1 cellular context compared by ENCODE assay signal in the genomic region with DNA sequence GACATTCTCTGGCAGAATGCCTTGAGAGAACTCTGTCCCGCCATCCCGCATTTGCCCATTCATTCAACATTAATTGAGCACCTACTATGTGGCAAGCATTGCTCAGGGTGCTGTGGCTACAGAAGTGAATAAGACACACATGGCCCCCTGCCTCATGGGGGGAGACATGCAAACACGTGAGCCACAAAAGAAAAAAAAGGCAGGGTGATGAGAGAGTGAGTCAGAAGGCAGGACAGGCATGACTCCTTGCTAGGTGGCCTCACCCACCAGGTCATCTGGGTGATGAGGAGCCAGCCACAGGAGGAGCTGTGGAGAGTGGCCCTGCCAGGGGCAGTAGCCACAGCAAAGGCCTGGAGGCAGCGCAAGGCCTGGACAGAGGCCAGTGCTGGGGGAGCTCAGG.
TF ChIP-seq lines count a peak whose summit lies in the region.

No MANE protein-coding gene starts in this region.

TF ChIP-seq in SK-N-SH treated with all-trans-retinoic acid at 6 μM for 48 hours, 23 proteins besides CTCF, POLR2A, EP300 and RAD21 (continued from another document):
- TF ChIP-seq CREB5 (CRISPR knock-in tag; IDR thresholded peaks at IDR 0.05; ENCODE audit: low read depth) (no peak), ISL1 (CRISPR knock-in tag; IDR thresholded peaks at IDR 0.05) (no peak), GLIS3 (CRISPR knock-in tag; IDR thresholded peaks at IDR 0.05) (no peak), ZC3H10 (CRISPR knock-in tag; IDR thresholded peaks at IDR 0.05) (no peak), RARB (CRISPR knock-in tag; IDR thresholded peaks at IDR 0.05) (no peak), OSR1 (CRISPR knock-in tag; IDR thresholded peaks at IDR 0.05) (no peak), ZFP3 (CRISPR knock-in tag; IDR thresholded peaks at IDR 0.05) (no peak), PPARA (CRISPR knock-in tag; IDR thresholded peaks at IDR 0.05; ENCODE audit: borderline replicate concordance) (no peak), CSRNP3 (CRISPR knock-in tag; IDR thresholded peaks at IDR 0.05) (no peak), ZFP30 (CRISPR knock-in tag; IDR thresholded peaks at IDR 0.05) (no peak), ARNTL (CRISPR knock-in tag; IDR thresholded peaks at IDR 0.05; ENCODE audit: borderline replicate concordance, low read depth) (no peak)
- TF ChIP-seq, protein P1, sequence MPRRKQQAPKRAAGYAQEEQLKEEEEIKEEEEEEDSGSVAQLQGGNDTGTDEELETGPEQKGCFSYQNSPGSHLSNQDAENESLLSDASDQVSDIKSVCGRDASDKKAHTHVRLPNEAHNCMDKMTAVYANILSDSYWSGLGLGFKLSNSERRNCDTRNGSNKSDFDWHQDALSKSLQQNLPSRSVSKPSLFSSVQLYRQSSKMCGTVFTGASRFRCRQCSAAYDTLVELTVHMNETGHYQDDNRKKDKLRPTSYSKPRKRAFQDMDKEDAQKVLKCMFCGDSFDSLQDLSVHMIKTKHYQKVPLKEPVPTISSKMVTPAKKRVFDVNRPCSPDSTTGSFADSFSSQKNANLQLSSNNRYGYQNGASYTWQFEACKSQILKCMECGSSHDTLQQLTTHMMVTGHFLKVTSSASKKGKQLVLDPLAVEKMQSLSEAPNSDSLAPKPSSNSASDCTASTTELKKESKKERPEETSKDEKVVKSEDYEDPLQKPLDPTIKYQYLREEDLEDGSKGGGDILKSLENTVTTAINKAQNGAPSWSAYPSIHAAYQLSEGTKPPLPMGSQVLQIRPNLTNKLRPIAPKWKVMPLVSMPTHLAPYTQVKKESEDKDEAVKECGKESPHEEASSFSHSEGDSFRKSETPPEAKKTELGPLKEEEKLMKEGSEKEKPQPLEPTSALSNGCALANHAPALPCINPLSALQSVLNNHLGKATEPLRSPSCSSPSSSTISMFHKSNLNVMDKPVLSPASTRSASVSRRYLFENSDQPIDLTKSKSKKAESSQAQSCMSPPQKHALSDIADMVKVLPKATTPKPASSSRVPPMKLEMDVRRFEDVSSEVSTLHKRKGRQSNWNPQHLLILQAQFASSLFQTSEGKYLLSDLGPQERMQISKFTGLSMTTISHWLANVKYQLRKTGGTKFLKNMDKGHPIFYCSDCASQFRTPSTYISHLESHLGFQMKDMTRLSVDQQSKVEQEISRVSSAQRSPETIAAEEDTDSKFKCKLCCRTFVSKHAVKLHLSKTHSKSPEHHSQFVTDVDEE (CRISPR knock-in tag; IDR thresholded peaks at IDR 0.05): no peak
